ENCODE assay signal across 10 cellular contexts in the genomic region with DNA sequence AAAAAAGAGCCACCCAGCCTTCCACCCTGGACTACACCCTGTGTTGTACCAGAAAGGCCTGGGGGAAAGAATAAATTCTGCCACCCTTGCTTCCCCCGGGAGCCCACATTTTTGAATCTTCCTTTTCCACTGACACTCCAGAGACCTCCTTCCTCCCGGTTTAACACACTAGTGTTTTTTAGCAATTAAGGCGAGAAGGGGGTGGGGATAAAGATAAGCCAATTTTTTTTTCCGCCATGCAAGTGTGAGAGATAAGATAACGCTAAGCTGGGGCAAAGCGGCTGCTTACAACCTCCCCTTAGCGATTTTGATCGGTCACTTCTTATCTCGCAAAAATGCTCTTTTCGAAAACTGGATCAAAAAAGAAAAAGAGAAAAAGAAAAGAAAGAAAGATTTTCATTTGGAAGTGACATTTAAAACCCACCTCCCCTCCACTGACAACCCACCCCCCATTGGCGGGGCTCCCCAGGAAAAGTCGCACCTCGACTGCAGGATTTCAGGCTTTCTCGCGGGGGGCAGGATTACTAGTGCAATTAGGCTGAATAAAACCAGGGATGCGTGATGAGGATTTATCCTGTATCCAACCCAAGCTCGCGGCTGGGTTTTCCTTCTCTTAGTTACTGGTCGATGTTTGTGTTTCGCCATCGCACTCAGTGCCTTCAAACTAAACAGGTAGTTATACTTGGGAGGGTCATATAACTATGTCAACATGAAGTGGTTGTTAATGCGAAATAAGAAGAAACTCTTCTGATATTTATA. TPM values are rescaled to one million over a fixed set of nuclear protein-coding genes. Genes with fewer than 3 reads are reported as not detected.
A peak's percentile ranks its signal among the peaks of the same experiment; 100 is the strongest.
DNase-seq lines count a peak whose midpoint lies in the region; ATAC-seq and TF ChIP-seq lines count a peak whose summit lies in the region.
"Had no signal": no experiment of that assay in that cellular context is flagged by ENCODE, and none has a peak within 500 bp of the region (broad histone marks: within the 10 kb centered on the region; RNA-seq: fewer than 3 reads in every experiment).

No MANE protein-coding gene starts in this region.

- no peak overlapping the region for H2AFZ ChIP-seq in KMS-11 (ENCODE audit: low read depth)

- POLR2A ChIA-PET in GM10248 (lab: Yijun Ruan, JAX) = interaction anchor here (0.6 kb wide), 1 partner anchor 901 kb away, joined by 3 read pairs; no protein-coding TSS in a partner anchor

- H3K4me3 ChIP-seq in KMS-11 (IDR thresholded peaks at IDR 0.05; ENCODE audit: insufficient read depth, low read depth, low read length) (no peak overlapping the region), ectodermal cell (ENCODE audit: insufficient read depth, low read depth, low read length) (peak overlapping the region; percentile 35), psoas muscle (no peak overlapping the region)

- no peak overlapping the region for H3K9ac ChIP-seq in KMS-11

- WGBS in ectodermal cell, 2 experiments = 9 to 12% methylated on average over 14 to 17 of the region's 22 CpGs
- whole genome bisulfite sequencing in psoas muscle, 3 donors = 53 to 99% (median 96%) methylated on average over 21 to 22 of the region's 22 CpGs

- H3K27ac ChIP-seq in KMS-11 (peak overlapping the region; percentile 97; the same call in 1 of the 2 replicates), ectodermal cell (ENCODE audit: insufficient read depth, low read depth, low read length, poor library complexity, severe bottlenecking) (no peak overlapping the region), psoas muscle (peak overlapping the region; percentile 93)

- H3K4me1 ChIP-seq in KMS-11 (ENCODE audit: low read depth, poor library complexity, severe bottlenecking) (peaks cover 52% of the 10 kb centered on the region), ectodermal cell (ENCODE audit: control insufficient read depth, insufficient read depth, low read length) (peaks cover 29% of the 10 kb centered on the region), psoas muscle (peaks cover 27% of the 10 kb centered on the region)

- H3K27ac Mint-ChIP-seq in CD14-positive monocyte = peak overlapping the region in 1 of 7 donors; percentile 86

- CTCF ChIA-PET in GM10248 (lab: Yijun Ruan, JAX) = interaction anchor here (1.0 kb wide), 1 partner anchor 66 kb away, joined by 3 read pairs; no protein-coding TSS in a partner anchor

- peaks cover 5 to 78% (median 11%) of the 10 kb centered on the region in 3 donors for H3K27me3 Mint-ChIP-seq in CD14-positive monocyte (ENCODE audit: low read depth in 3 of 3)

- peak; percentile 60 for DNase-seq in NCI-H748 (lab: John Stamatoyannopoulos, UW; ENCODE audit: unreplicated experiment)
- DNase-seq in NCI-H748 treated with DMSO at 0.1 percent for 48 hours (lab: John Stamatoyannopoulos, UW) = no peak
- no peak for DNase-seq in psoas muscle
- no peak for DNase-seq in CD14-positive monocyte (ENCODE audit: low spot score)
- no peak for DNase-seq in GM10248 (ENCODE audit: extremely low spot score)
- DNase-seq: NCI-H526 treated with DMSO at 0.1 percent for 48 hours had no signal

- H3K36me3 ChIP-seq in KMS-11 (ENCODE audit: insufficient read depth) (no peaks in the 10 kb centered on the region), ectodermal cell (ENCODE audit: control insufficient read depth, insufficient read depth, low read length) (no peaks in the 10 kb centered on the region), psoas muscle (ENCODE audit: insufficient read depth in 1 of 2, low read depth in 1 of 2) (no peaks in the 10 kb centered on the region)
- H3K36me3 ChIP-seq: thoracic aorta had no signal

- no peaks in the 10 kb centered on the region for H4K20me1 ChIP-seq in KMS-11 (ENCODE audit: insufficient read depth)

- peak overlapping the region in 1 of 2 donors; percentile 50 for H3K4me3 Mint-ChIP-seq in CD14-positive monocyte

- H3K36me3 Mint-ChIP-seq in CD14-positive monocyte = peaks cover 0 to 7% of the 10 kb centered on the region in 2 donors

- H3K27me3 ChIP-seq in KMS-11 (ENCODE audit: insufficient read depth, low read depth) (no peaks in the 10 kb centered on the region), ectodermal cell (ENCODE audit: control insufficient read depth, insufficient read depth, low read length, poor library complexity, severe bottlenecking) (peaks cover 78% of the 10 kb centered on the region), psoas muscle (ENCODE audit: insufficient read depth in 3 of 3, low read length in 2 of 3) (peaks cover 0 to 93% (median 0%) of the 10 kb centered on the region in 3 donors)

- ATAC-seq in psoas muscle (no peak), GM21423 (IDR thresholded peaks at IDR 0.05; ENCODE audit: unreplicated experiment) (no peak)

- H3K4me2 ChIP-seq in KMS-11 = peak overlapping the region; percentile 66

- peaks cover 36% of the 10 kb centered on the region for H3K4me1 Mint-ChIP-seq in CD14-positive monocyte

- peaks cover 34% of the 10 kb centered on the region; the same call in 1 of the 2 replicates for H3K79me2 ChIP-seq in KMS-11 (ENCODE audit: insufficient read depth, low read depth)

- TF ChIP-seq CTCF in KMS-11 (conservative IDR thresholded peaks at IDR 0.05; ENCODE audit: low read depth, low read length) (no peak), psoas muscle (IDR thresholded peaks at IDR 0.05) (no peak), CD14-positive monocyte (IDR thresholded peaks at IDR 0.05) (no peak), GM10248 (IDR thresholded peaks at IDR 0.05; ENCODE audit: control extremely low read depth, extremely low read depth, low read depth, missing control alignments) (no peak)

- peaks cover 0 to 50% (median 16%) of the 10 kb centered on the region in 7 donors for H3K9me3 Mint-ChIP-seq in CD14-positive monocyte

- no peaks in the 10 kb centered on the region for H3K9me3 ChIP-seq in ectodermal cell (ENCODE audit: control insufficient read depth, low read length)
- H3K9me3 ChIP-seq in psoas muscle = no peaks in the 10 kb centered on the region
- H3K9me3 ChIP-seq: thoracic aorta had no signal

- intact Hi-C loops in psoas muscle (cut with DNase I) (no loop called here), CD14-positive monocyte (cut with micrococcal nuclease) (no loop called here)

RNA-seq across cellular contexts. Expression of gene BCOR, which starts 6.0 kb away (rescaled TPM):
- polyA plus RNA-seq in ectodermal cell (2013, experiment 1 of 4) = 18.1 TPM
- 23.8 TPM for polyA plus RNA-seq in ectodermal cell (2013, experiment 2 of 4)
- 16.4 TPM for polyA plus RNA-seq in ectodermal cell (2013, experiment 3 of 4)
- 14.5 TPM for polyA plus RNA-seq in ectodermal cell (2013, experiment 4 of 4)
- 10 to 100 TPM; 18.3 to 24.3 (median 19.6) TPM for total RNA-seq in psoas muscle
- 10 to 100 TPM in 2 of 3 donors, 1 to 10 TPM in 1; 6.4 to 14.2 (median 10.1) TPM for polyA plus RNA-seq in psoas muscle
- polyA plus RNA-seq in CD14-positive monocyte = 1 to 10 TPM; 1.1 to 2.6 TPM
